In the genomic region with DNA sequence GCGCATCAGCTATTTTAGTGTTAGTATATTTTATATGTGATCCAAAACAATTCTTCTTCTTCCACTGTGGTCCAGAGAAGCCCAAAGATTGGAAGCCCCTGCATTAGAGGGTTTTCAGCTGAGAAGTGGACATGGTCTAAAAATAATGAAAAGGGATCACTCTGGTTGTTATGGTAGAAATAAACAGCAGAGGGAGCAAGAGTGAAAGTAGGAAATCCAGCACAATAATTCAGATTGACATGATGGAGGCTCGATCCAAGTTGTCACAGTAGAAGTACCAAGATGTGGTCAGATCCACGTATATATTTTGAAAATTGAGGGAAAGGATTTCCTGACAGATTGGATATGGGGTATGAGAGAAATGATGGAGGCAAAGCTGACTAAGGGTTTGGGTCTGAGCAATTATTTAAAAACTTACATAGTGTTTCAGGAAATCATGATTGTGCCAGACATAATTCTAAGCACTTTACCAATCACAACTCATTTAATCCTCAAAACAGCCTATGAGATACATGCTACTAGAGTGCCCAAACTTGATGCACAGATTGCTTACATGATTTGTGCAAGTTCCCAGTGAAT, we compare ENCODE assay signal across 9 cellular contexts. TPM values are rescaled to one million over a fixed set of nuclear protein-coding genes. Genes with fewer than 3 reads are reported as not detected.
A peak's percentile ranks its signal among the peaks of the same experiment; 100 is the strongest.
DNase-seq lines count a peak whose midpoint lies in the region; ATAC-seq, FAIRE-seq and TF ChIP-seq lines count a peak whose summit lies in the region.
"Had no signal": no experiment of that assay in that cellular context is flagged by ENCODE, and none has a peak within 500 bp of the region (broad histone marks: within the 10 kb centered on the region; RNA-seq: fewer than 3 reads in every experiment).

No MANE protein-coding gene starts in this region.

- H4K20me1 ChIP-seq in H1 (replicated peaks in 1 of 2; ENCODE audit: control insufficient read depth in 1 of 2, insufficient read depth in 2 of 2, low read length in 2 of 2) = no peaks in the 10 kb centered on the region
- H4K20me1 ChIP-seq in neural cell (ENCODE audit: insufficient read depth) = no peaks in the 10 kb centered on the region

- H3K4me2 ChIP-seq in H1 (ENCODE audit: insufficient read depth in 1 of 2, low read depth in 2 of 2, low read length in 2 of 2) (no peak overlapping the region), neural cell (ENCODE audit: low read length) (no peak overlapping the region)

- no peak for FAIRE-seq in H1 (lab: Jason Lieb, UNC)

- no peak overlapping the region for H3K23ac ChIP-seq in H1 (ENCODE audit: insufficient read length)

- CTCF ChIA-PET in H1 (lab: Charles Lee; ENCODE audit: partially characterized antibody) = interaction anchor here (0.5 to 7.6 kb wide), 33 partner anchors 9 to 718 kb away, joined by 3 to 102 read pairs (median 3); partner anchors contain the start of gene TMEM144

- no peaks in the 10 kb centered on the region for H3K27me3 ChIP-seq in H7 (ENCODE audit: control insufficient read depth, insufficient read depth, low read length)
- H3K27me3 ChIP-seq in H1 (replicated peaks in 1 of 4; ENCODE audit: control insufficient read depth in 3 of 4, extremely low read depth in 1 of 4, insufficient read depth in 3 of 4, low read length in 3 of 4) = no peaks in the 10 kb centered on the region
- H3K27me3 ChIP-seq in neural cell (ENCODE audit: insufficient read depth, low read depth, low read length) = no peaks in the 10 kb centered on the region

- no peak overlapping the region for H3K18ac ChIP-seq in H1 (ENCODE audit: extremely low read depth, low read length)

- H2AK5ac ChIP-seq in H1 (ENCODE audit: low read depth, low read length) = no peak overlapping the region

- DNase-seq in GM03348 (ENCODE audit: low spot score) (peak; percentile 42), H7 (peak; percentile 25), NCI-H774 (lab: John Stamatoyannopoulos, UW) (peak; percentile 11), H1 (ENCODE audit: low read depth in 1 of 2, low spot score in 2 of 2) (no peak), cortex of kidney (lab: John Stamatoyannopoulos, UW) (no peak), mesenteric fat pad (ENCODE audit: low spot score) (no peak)

- H2AFZ ChIP-seq in H1 (ENCODE audit: low read length) (no peak overlapping the region), neural cell (ENCODE audit: low read depth, low read length) (no peak overlapping the region)

- no peak overlapping the region for H2BK20ac ChIP-seq in H1 (ENCODE audit: low read length)

- H4K8ac ChIP-seq in H1 (ENCODE audit: extremely low read depth, insufficient read depth, low read length) = no peak overlapping the region

- no peak for ATAC-seq in HG02763 (IDR thresholded peaks at IDR 0.05; ENCODE audit: unreplicated experiment)

- H2BK5ac ChIP-seq in H1 (ENCODE audit: low read depth, low read length) = no peak overlapping the region

- TF ChIP-seq CTCF in H1 (IDR thresholded peaks at IDR 0.05; ENCODE audit: control extremely low read depth in 1 of 3, insufficient read depth in 1 of 3, low read depth in 1 of 3, low read length in 3 of 3) (peak in 2 of 3 experiments; percentile 43 to 62; a peak in 2 of 4 replicates), neural cell (IDR thresholded peaks at IDR 0.05; ENCODE audit: poor library complexity, severe bottlenecking) (peak; percentile 70)

- no peak overlapping the region for H2BK120ac ChIP-seq in H1 (replicated peaks; ENCODE audit: low read depth, low read length)

- WGBS in H1 (ENCODE audit: extremely low coverage in 1 of 2, insufficient coverage in 1 of 2, insufficient read length in 1 of 2, insufficient replicate concordance in 2 of 2, low coverage in 1 of 2, low lambda C conversion rate in 2 of 2, missing lambda C conversion rate in 1 of 2), 2 experiments = 78% methylated on average over 3 of the region's 3 CpGs; no CpG with 5 or more reads in 1 of the 2 experiments

- no peak overlapping the region for H3K56ac ChIP-seq in H1 (replicated peaks; ENCODE audit: insufficient read length, low read depth, low read length)

- H4K5ac ChIP-seq in H1 (ENCODE audit: insufficient read length, low read depth, low read length) = no peak overlapping the region

- H3K79me1 ChIP-seq in H1 (ENCODE audit: low read depth, low read length) = no peaks in the 10 kb centered on the region

- H2BK15ac ChIP-seq in H1 (ENCODE audit: low read length) = no peak overlapping the region

- H3K9ac ChIP-seq in H1 (replicated peaks in 1 of 4; ENCODE audit: extremely low read depth in 1 of 4, low read depth in 3 of 4, low read length in 3 of 4) (no peak overlapping the region), neural cell (ENCODE audit: low read length) (peak overlapping the region; percentile 55)

- H3K4me1 ChIP-seq in H1 (replicated peaks in 1 of 4; ENCODE audit: control insufficient read depth in 3 of 4, insufficient read depth in 4 of 4, low read length in 3 of 4) = no peaks in the 10 kb centered on the region

- H3K4me3 ChIP-seq in H7 (ENCODE audit: insufficient read depth, low read depth, low read length) (no peak overlapping the region), H1 (ENCODE audit: extremely low read depth in 1 of 4, insufficient read depth in 2 of 4, low read depth in 3 of 4, low read length in 4 of 4) (no peak overlapping the region), neural cell (ENCODE audit: low read length) (no peak overlapping the region)

- TF ChIP-seq EP300 in H1 (IDR thresholded peaks at IDR 0.05; ENCODE audit: borderline replicate concordance in 1 of 2, low read depth in 2 of 2, low read length in 2 of 2) (no peak), neural cell (conservative IDR thresholded peaks at IDR 0.05; ENCODE audit: poor library complexity, severe bottlenecking) (no peak)

- H4K91ac ChIP-seq in H1 (replicated peaks; ENCODE audit: insufficient read length, low read length) = no peak overlapping the region

- TF ChIP-seq RAD21 in H1 (IDR thresholded peaks at IDR 0.05 in 1 of 2, conservative IDR thresholded peaks at IDR 0.05 in 1 of 2; ENCODE audit: low read depth in 2 of 2, low read length in 2 of 2) (peak; percentile 49 to 51), neural cell (conservative IDR thresholded peaks at IDR 0.05) (peak; percentile 63)

- H3K79me2 ChIP-seq in H1 (ENCODE audit: control insufficient read depth in 1 of 2, insufficient read depth in 2 of 2, low read length in 2 of 2) (no peaks in the 10 kb centered on the region), neural cell (replicated peaks; ENCODE audit: insufficient read depth, low read length) (no peaks in the 10 kb centered on the region)

- H2BK12ac ChIP-seq in H1 (ENCODE audit: low read depth, low read length) = no peak overlapping the region

- no peaks in the 10 kb centered on the region for H3K23me2 ChIP-seq in H1 (ENCODE audit: low read depth, low read length)

- no peak overlapping the region for H3K4ac ChIP-seq in H1 (replicated peaks; ENCODE audit: insufficient read length, low read depth, low read length)

- H3K27ac ChIP-seq in H1 (ENCODE audit: low read depth, low read length) (no peak overlapping the region), neural cell (ENCODE audit: low read length) (peak overlapping the region; percentile 96)

- H3K9me3 ChIP-seq in H1 (ENCODE audit: insufficient read depth in 2 of 2, low read depth in 1 of 2, low read length in 1 of 2) (no peaks in the 10 kb centered on the region), neural cell (ENCODE audit: low read length) (no peaks in the 10 kb centered on the region)

- no peaks in the 10 kb centered on the region for H3K9me2 ChIP-seq in neural cell (ENCODE audit: insufficient read depth, low read length)

- no peaks in the 10 kb centered on the region for H3K36me3 ChIP-seq in H7 (replicated peaks; ENCODE audit: control insufficient read depth, insufficient read depth, low read length)
- no peaks in the 10 kb centered on the region for H3K36me3 ChIP-seq in H1 (ENCODE audit: control insufficient read depth in 2 of 4, insufficient read depth in 4 of 4, low read length in 3 of 4)
- H3K36me3 ChIP-seq in neural cell (ENCODE audit: insufficient read depth, low read length) = no peaks in the 10 kb centered on the region

- H3F3A ChIP-seq in neural cell (ENCODE audit: insufficient read depth, low read length, poor library complexity, severe bottlenecking) = peaks cover 21% of the 10 kb centered on the region

- POLR2A ChIA-PET in H1 (lab: Charles Lee; ENCODE audit: partially characterized antibody) = no interaction called here

- TF ChIP-seq POLR2A in H1 (IDR thresholded peaks at IDR 0.05; ENCODE audit: control extremely low read depth in 1 of 2, low read depth in 2 of 2, low read length in 2 of 2) = no peak

- H3K14ac ChIP-seq in H1 (ENCODE audit: insufficient read length) = no peak overlapping the region

TF ChIP-seq in H1, 55 proteins besides CTCF, POLR2A, EP300 and RAD21:
- TF ChIP-seq GABPA (IDR thresholded peaks at IDR 0.05; ENCODE audit: borderline replicate concordance, insufficient read depth, low read length) (no peak), TCF12 (IDR thresholded peaks at IDR 0.05; ENCODE audit: low read depth, low read length) (no peak)

TF ChIP-seq in neural cell, 6 proteins besides CTCF, POLR2A, EP300 and RAD21 (continues in another document):
- TF ChIP-seq SMC3 (conservative IDR thresholded peaks at IDR 0.05; ENCODE audit: poor library complexity) (peak; percentile 67), MXI1 (conservative IDR thresholded peaks at IDR 0.05; ENCODE audit: poor library complexity, severe bottlenecking) (no peak)

RNA-seq across cellular contexts. Expression of gene TMEM144, which starts 17.0 kb away (rescaled TPM):
- total RNA-seq in H7 (2014; rRNA removed; shearing (Covaris generic)) = 5.2 and 7.1 TPM in 2 replicates
- total RNA-seq in H1 (2021; fragmentation: NEBNext Ultra II Directional; extraction: Animal tissue kit (Norgen Biotek cat#: 25700)) = 1.6 and 2.6 TPM in 2 replicates
- polyA plus RNA-seq in H1 (2011; rRNA removed) = 0.99 and 1.9 TPM in 2 replicates
- 1.3 TPM for polyA plus RNA-seq in H1 (2011; cell fraction: cytosol; rRNA removed)
- polyA plus RNA-seq in H1 (2011; cell fraction: nucleus; rRNA removed) = 2.3 TPM
- 1.7 to 2.0 TPM (median 1.8 TPM) in 4 replicates for polyA plus RNA-seq in H1 (2012, experiment 1 of 2)
- polyA plus RNA-seq in H1 (2012, experiment 2 of 2) = 0.16 TPM
- polyA plus RNA-seq in H1 (2013, experiment 1 of 2) = 1.8 TPM
- 1.9 TPM for polyA plus RNA-seq in H1 (2013, experiment 2 of 2)
- 3.5 and 7.0 TPM in 2 replicates for polyA minus RNA-seq in H1 (2011; rRNA and poly(A)+ RNA removed)
- polyA minus RNA-seq in H1 (2011; cell fraction: cytosol; rRNA and poly(A)+ RNA removed) = 2.6 TPM
- polyA minus RNA-seq in H1 (2011; cell fraction: nucleus; rRNA and poly(A)+ RNA removed) = 14.0 TPM
- 1.3 and 2.8 TPM in 2 replicates for polyA plus RNA-seq in neural cell
- 0.49 and 0.81 TPM in 2 replicates for polyA minus RNA-seq in neural cell
- total RNA-seq in mesenteric fat pad = 7.9 TPM

RNA-seq across cellular contexts. Expression of gene GASK1B, which starts 20.4 kb away (rescaled TPM):
- 0.07 and 0.42 TPM in 2 replicates for total RNA-seq in H7 (2014; rRNA removed; shearing (Covaris generic))
- not detected in 2 replicates for total RNA-seq in H1 (2021; fragmentation: NEBNext Ultra II Directional; extraction: Animal tissue kit (Norgen Biotek cat#: 25700))
- polyA plus RNA-seq in H1 (2011; rRNA removed) = 0.02 TPM in 1 of 2 replicates, not detected in the other
- polyA plus RNA-seq in H1 (2011; cell fraction: cytosol; rRNA removed) = 0.03 TPM
- polyA plus RNA-seq in H1 (2011; cell fraction: nucleus; rRNA removed) = not detected
- 0.08 to 0.25 TPM in 2 of 4 replicates, not detected in the others for polyA plus RNA-seq in H1 (2012, experiment 1 of 2)
- polyA plus RNA-seq in H1 (2012, experiment 2 of 2) = not detected
- polyA plus RNA-seq in H1 (2013, experiment 1 of 2) = 0.02 TPM
- 0.06 TPM for polyA plus RNA-seq in H1 (2013, experiment 2 of 2)
- polyA minus RNA-seq in H1 (2011; rRNA and poly(A)+ RNA removed) = not detected in 2 replicates
- not detected for polyA minus RNA-seq in H1 (2011; cell fraction: cytosol; rRNA and poly(A)+ RNA removed)
- polyA minus RNA-seq in H1 (2011; cell fraction: nucleus; rRNA and poly(A)+ RNA removed) = not detected
- polyA plus RNA-seq in neural cell = 0.40 and 4.9 TPM in 2 replicates
- 0.69 and 2.4 TPM in 2 replicates for polyA minus RNA-seq in neural cell
- total RNA-seq in mesenteric fat pad = 81.6 TPM
- total RNA-seq: T-helper 2 cell treated with Interferon-gamma antibody and Interleukin-4, amounts not matched to agents 100 ng/mL and 5 ng/mL, for 36 hours had no signal

Comparison
In these comparisons a context has a peak if more than half of its experiments do, and no peak if none do; other contexts are left out.
1. DNase-seq: peak in GM03348 (single experiment), H7 (single experiment) and NCI-H774 (single experiment); none in H1 (0 of 2), cortex of kidney (single experiment) and mesenteric fat pad (single experiment).
2. RNA of gene GASK1B, which starts 20.4 kb away (total RNA-seq): 81.6 TPM in mesenteric fat pad (single experiment); 0.07 to 0.42 TPM in H7 and not detected in H1; every median in the first group is over 10 times any median in the second.